23 cellular contexts compared by ENCODE assay signal in genomic region chr14:59182641-59183040, GRCh38. TPM values are rescaled to one million over a fixed set of nuclear protein-coding genes. Genes with fewer than 3 reads are reported as not detected.
DNase-seq lines count a peak whose midpoint lies in the region; ATAC-seq, FAIRE-seq and TF ChIP-seq lines count a peak whose summit lies in the region.
"Had no signal": no experiment of that assay in that cellular context is flagged by ENCODE, and none has a peak within 500 bp of the region (broad histone marks: within the 10 kb centered on the region; RNA-seq: fewer than 3 reads in every experiment).

No MANE protein-coding gene starts in this region.

- ATAC-seq in K562 = no peak
- ATAC-seq in activated CD8-positive, alpha-beta memory T cell treated with anti-CD3 and anti-CD28 coated beads, Interleukin-2, amount 10 ng/mL, durations not matched to agents 7 days and 5 days = no peak
- ATAC-seq: SK-N-SH treated with all-trans-retinoic acid at 6 μM for 48 hours had no signal

- DNase-seq in D721Med (ENCODE audit: insufficient read length, low spot score) (no peak), LNCaP clone FGC (ENCODE audit: low read depth) (peak; percentile 69), NCI-H446 treated with DMSO at 0.1 percent for 48 hours (lab: John Stamatoyannopoulos, UW) (peak; percentile 34), K562 (ENCODE audit: extremely low read depth in 1 of 4, low spot score in 3 of 4) (no peak), SKM-1 treated with dmso at 0.1 percent for 144 hours (lab: John Stamatoyannopoulos, UW; ENCODE audit: unreplicated experiment) (no peak), tibial artery (no peak)
- no peak for DNase-seq in activated CD8-positive, alpha-beta memory T cell treated with anti-CD3 and anti-CD28 coated beads, Interleukin-2, amount 10 ng/mL, durations not matched to agents 7 days and 5 days
- DNase-seq: CD8-positive, alpha-beta memory T cell; DMS79 treated with DMSO at 0.1 percent for 48 hours; GF-D8; GOT3; HCEC 1CT; NCI-H1092 treated with DMSO at 0.1 percent for 48 hours; NCI-H1436; NCI-H1930; NCI-H526; SJCRH30; T-helper 2 cell had no signal

- H3K9me3 ChIP-seq in K562 (replicated peaks; ENCODE audit: control insufficient read depth, insufficient read depth, low read depth, low read length) (no peaks in the 10 kb centered on the region), tibial artery (no peaks in the 10 kb centered on the region)
- H3K9me3 ChIP-seq: SJCRH30 had no signal

- H3K27me3 ChIP-seq in K562 (ENCODE audit: control insufficient read depth in 2 of 2, insufficient read depth in 2 of 2, low read length in 2 of 2) (no peaks in the 10 kb centered on the region), tibial artery (no peaks in the 10 kb centered on the region)
- H3K27me3 ChIP-seq: SJCRH30 had no signal

- CTCF ChIA-PET in K562 (lab: Yijun Ruan, JAX; ENCODE audit: low intra/inter-chr PET ratio) = no interaction called here
- CTCF ChIA-PET in activated CD8-positive, alpha-beta memory T cell treated with anti-CD3 and anti-CD28 coated beads, Interleukin-2, amount 10 ng/mL, durations not matched to agents 7 days and 5 days (lab: Charles Lee) = no interaction called here

- no peak overlapping the region for H3K9ac ChIP-seq in K562 (ENCODE audit: insufficient read depth in 1 of 2, low read depth in 2 of 2, low read length in 2 of 2)

- no peak for TF ChIP-seq EP300 in K562 (IDR thresholded peaks at IDR 0.05; ENCODE audit: low read length)

- WGBS in K562 (ENCODE audit: insufficient coverage, low coverage, missing lambda C conversion rate) = 48% methylated on average over 5 of the region's 5 CpGs

- no peak overlapping the region for H3K4me3 Mint-ChIP-seq in activated CD8-positive, alpha-beta memory T cell treated with anti-CD3 and anti-CD28 coated beads, Interleukin-2, amount 10 ng/mL, durations not matched to agents 7 days and 5 days
- H3K4me3 Mint-ChIP-seq: B cell; CD8-positive, alpha-beta memory T cell; IgD-negative memory B cell had no signal

- no peaks in the 10 kb centered on the region for H3K79me2 ChIP-seq in K562 (ENCODE audit: control insufficient read depth, insufficient read depth, low read length)

- no peaks in the 10 kb centered on the region for H3K36me3 ChIP-seq in K562 (ENCODE audit: control insufficient read depth, insufficient read depth, low read length)
- H3K36me3 ChIP-seq in tibial artery = no peaks in the 10 kb centered on the region
- H3K36me3 ChIP-seq: SJCRH30 had no signal

- in situ Hi-C loops in K562 (cut with MboI) = no loop called here

- no peak overlapping the region for H3K4me2 ChIP-seq in K562 (ENCODE audit: insufficient read depth, low read length)

- H3K4me1 ChIP-seq in K562 (replicated peaks in 1 of 2; ENCODE audit: control insufficient read depth in 2 of 2, insufficient read depth in 2 of 2, low read length in 2 of 2) (peaks cover 0 to 12% of the 10 kb centered on the region in 2 experiments; a peak in 3 of 5 replicates), tibial artery (peaks cover 0 to 4% (median 0%) of the 10 kb centered on the region in 4 donors)

- POLR2A ChIA-PET in K562 (lab: Yijun Ruan, JAX) = no interaction called here

- no peak for TF ChIP-seq POLR2A in K562 (conservative IDR thresholded peaks at IDR 0.05)

- H3K27me3 Mint-ChIP-seq in activated CD8-positive, alpha-beta memory T cell treated with anti-CD3 and anti-CD28 coated beads, Interleukin-2, amount 10 ng/mL, durations not matched to agents 7 days and 5 days = peaks cover 44% of the 10 kb centered on the region

- intact Hi-C loops in K562 (cut with micrococcal nuclease) = no loop called here
- intact Hi-C loops in tibial artery (cut with DNase I; ENCODE audit: low total_unique reads) = no loop called here

- no TSS peak for BruUV-seq in K562 (replicated peaks; lab: Mats Ljungman, UMichigan)

- no peak for TF ChIP-seq CTCF in D721Med (IDR thresholded peaks at IDR 0.05; ENCODE audit: insufficient read depth, missing control alignments)
- TF ChIP-seq CTCF in LNCaP clone FGC (IDR thresholded peaks at IDR 0.05; ENCODE audit: control insufficient read depth, extremely low read depth, insufficient read depth) = no peak
- TF ChIP-seq CTCF in K562 (IDR thresholded peaks at IDR 0.05 in 2 of 3, conservative IDR thresholded peaks at IDR 0.05 in 1 of 3; ENCODE audit: insufficient read depth in 2 of 3, low read depth in 1 of 3, low read length in 3 of 3) = no peak
- TF ChIP-seq CTCF in tibial artery (IDR thresholded peaks at IDR 0.05) = no peak

- H3K27ac Mint-ChIP-seq in activated CD8-positive, alpha-beta memory T cell treated with anti-CD3 and anti-CD28 coated beads, Interleukin-2, amount 10 ng/mL, durations not matched to agents 7 days and 5 days = no peak overlapping the region
- H3K27ac Mint-ChIP-seq: B cell; CD8-positive, alpha-beta memory T cell; IgD-negative memory B cell had no signal

- FAIRE-seq in D721Med (lab: Jason Lieb, UNC) (peak; percentile 56), K562 (lab: Jason Lieb, UNC) (no peak)
- FAIRE-seq: GM12892 had no signal

- H2AFZ ChIP-seq in K562 (ENCODE audit: low read depth, low read length) = peak overlapping the region; percentile 44; the same call in 1 of the 2 replicates

- H3K27ac ChIP-seq in K562 (ENCODE audit: extremely low read depth, low read depth, low read length) (no peak overlapping the region), tibial artery (no peak overlapping the region)
- H3K27ac ChIP-seq: C4-2B, SJCRH30 had no signal

- no peak for TF ChIP-seq RAD21 in K562 (CRISPR knock-in tag; conservative IDR thresholded peaks at IDR 0.05 in 1 of 2, IDR thresholded peaks at IDR 0.05 in 1 of 2)

- no peaks in the 10 kb centered on the region for H3K36me3 Mint-ChIP-seq in activated CD8-positive, alpha-beta memory T cell treated with anti-CD3 and anti-CD28 coated beads, Interleukin-2, amount 10 ng/mL, durations not matched to agents 7 days and 5 days
- H3K36me3 Mint-ChIP-seq: CD8-positive, alpha-beta memory T cell had no signal

- H3K9me1 ChIP-seq in K562 (ENCODE audit: control insufficient read depth, insufficient read depth, low read length) = no peaks in the 10 kb centered on the region

- peaks cover 13% of the 10 kb centered on the region for H3K4me1 Mint-ChIP-seq in activated CD8-positive, alpha-beta memory T cell treated with anti-CD3 and anti-CD28 coated beads, Interleukin-2, amount 10 ng/mL, durations not matched to agents 7 days and 5 days

- H3K4me3 ChIP-seq in LNCaP clone FGC (ENCODE audit: low read depth, low read length) (no peak overlapping the region), K562 (no peak overlapping the region), tibial artery (no peak overlapping the region)
- H3K4me3 ChIP-seq: SJCRH30 had no signal

- no peaks in the 10 kb centered on the region for H4K20me1 ChIP-seq in K562 (replicated peaks; ENCODE audit: control insufficient read depth, insufficient read depth, low read length)

- H3K9me3 Mint-ChIP-seq in activated CD8-positive, alpha-beta memory T cell treated with anti-CD3 and anti-CD28 coated beads, Interleukin-2, amount 10 ng/mL, durations not matched to agents 7 days and 5 days (ENCODE audit: low read depth) = no peaks in the 10 kb centered on the region
- H3K9me3 Mint-ChIP-seq: CD8-positive, alpha-beta memory T cell; IgD-negative memory B cell had no signal

TF ChIP-seq in K562, 482 proteins besides CTCF, POLR2A, EP300 and RAD21 (continues in another document):
- no peak for TF ChIP-seq FOXA1 (IDR thresholded peaks at IDR 0.05; ENCODE audit: borderline replicate concordance)

RNA-seq across cellular contexts. Expression of gene DAAM1, which starts 5.8 kb away (rescaled TPM):
- 14.8 and 51.6 TPM in 2 replicates for total RNA-seq in K562 (2011; cell fraction: chromatin; rRNA removed; ENCODE audit: low replicate concordance)
- 7.2 and 11.1 TPM in 2 replicates for total RNA-seq in K562 (2011; cell fraction: nucleolus; rRNA removed)
- total RNA-seq in K562 (2011; cell fraction: nucleoplasm; rRNA removed) = 19.7 and 34.7 TPM in 2 replicates
- total RNA-seq in K562 (2014; rRNA removed) = 3.0 and 4.3 TPM in 2 replicates
- total RNA-seq in K562 (2014; rRNA removed; fragmentation: Illumina TruSeq; extraction: Trizol) = 6.7 and 10.9 TPM in 2 replicates
- total RNA-seq in K562 (2015; rRNA removed; fragmentation: Illumina TruSeq; extraction: Trizol) = 4.6 and 5.5 TPM in 2 replicates
- total RNA-seq in K562 (2021) = 10.5 and 11.6 TPM in 2 replicates
- 8.4 and 10.5 TPM in 2 replicates for polyA plus RNA-seq in K562 (2011; rRNA removed)
- polyA plus RNA-seq in K562 (2011; cell fraction: cytosol; rRNA removed) = 1.2 and 3.4 TPM in 2 replicates
- polyA plus RNA-seq in K562 (2011; cell fraction: nucleus; rRNA removed) = 5.4 and 10.2 TPM in 2 replicates
- 3.9 and 5.9 TPM in 2 replicates for polyA plus RNA-seq in K562 (2012)
- 8.2 and 10.6 TPM in 2 replicates for polyA plus RNA-seq in K562 (2014; fragmentation: Illumina TruSeq; extraction: Trizol)
- polyA plus RNA-seq in K562 (2014; fragmentation: Nextera tagmentation; extraction: Ambion mirVana) = 1 to 10 TPM; 3.6 to 6.3 TPM
- polyA plus RNA-seq in K562 (2014; rRNA removed) = 5.0 and 7.0 TPM in 2 replicates
- 38.4 and 55.9 TPM in 2 replicates for polyA minus RNA-seq in K562 (2011; rRNA and poly(A)+ RNA removed)
- 3.5 and 3.6 TPM in 2 replicates for polyA minus RNA-seq in K562 (2011; cell fraction: cytosol; rRNA and poly(A)+ RNA removed)
- polyA minus RNA-seq in K562 (2011; cell fraction: nucleus; rRNA and poly(A)+ RNA removed) = 20.7 and 36.2 TPM in 2 replicates
- total RNA-seq in activated CD8-positive, alpha-beta memory T cell treated with anti-CD3 and anti-CD28 coated beads, Interleukin-2, amount 10 ng/mL, durations not matched to agents 7 days and 5 days = 10 to 100 TPM; 12.1 to 15.9 TPM

Comparison
In these comparisons a context has a peak if more than half of its experiments do, and no peak if none do; other contexts are left out.
1. DNase-seq: peak in LNCaP clone FGC (single experiment) and NCI-H446 treated with DMSO at 0.1 percent for 48 hours (single experiment); none in D721Med (single experiment), K562 (0 of 4), activated CD8-positive, alpha-beta memory T cell treated with anti-CD3 and anti-CD28 coated beads, Interleukin-2, amount 10 ng/mL, durations not matched to agents 7 days and 5 days (single experiment), SKM-1 treated with dmso at 0.1 percent for 144 hours (single experiment) and tibial artery (0 of 2).